17 cellular contexts compared by ENCODE assay signal in genomic region chr4:137226221-137226620, GRCh38.
DNase-seq lines count a peak whose midpoint lies in the region; ATAC-seq and TF ChIP-seq lines count a peak whose summit lies in the region.
"Had no signal": no experiment of that assay in that cellular context is flagged by ENCODE, and none has a peak within 500 bp of the region (broad histone marks: within the 10 kb centered on the region; RNA-seq: fewer than 3 reads in every experiment).

No MANE protein-coding gene starts in this region.

- H3K4me1 ChIP-seq in adipocyte (ENCODE audit: control insufficient read depth, insufficient read depth, low read length) (peaks cover 12% of the 10 kb centered on the region), osteoblast (ENCODE audit: insufficient read depth, low read length) (peaks cover 5% of the 10 kb centered on the region)
- H3K4me1 ChIP-seq: BLaER1 treated with 17β-estradiol and CSF1 and Interleukin-3, amounts not matched to agents 10 nM and 100 nM; Peyer's patch had no signal

- no peaks in the 10 kb centered on the region for H3K79me2 ChIP-seq in osteoblast (ENCODE audit: insufficient read depth, low read length)

- CTCF ChIA-PET in RWPE1 (lab: Yijun Ruan, JAX) = no interaction called here

- peak overlapping the region; percentile 32 for H2AFZ ChIP-seq in osteoblast (ENCODE audit: low read length)

- TF ChIP-seq CTCF in AG10803 (conservative IDR thresholded peaks at IDR 0.05; ENCODE audit: low read length) = no peak
- no peak for TF ChIP-seq CTCF in osteoblast (IDR thresholded peaks at IDR 0.05; ENCODE audit: extremely low read depth, low read depth, low read length)
- no peak for TF ChIP-seq CTCF in RWPE1 (conservative IDR thresholded peaks at IDR 0.05; ENCODE audit: low read depth)

- H3K27ac ChIP-seq in osteoblast (ENCODE audit: low read depth, low read length) (no peak overlapping the region), RWPE1 (no peak overlapping the region)
- H3K27ac ChIP-seq: BLaER1 treated with 17β-estradiol and CSF1 and Interleukin-3, amounts not matched to agents 10 nM and 100 nM; HL-60; Peyer's patch had no signal

- H3K27me3 ChIP-seq in adipocyte (replicated peaks; ENCODE audit: control insufficient read depth, insufficient read depth, low read length) (no peaks in the 10 kb centered on the region), osteoblast (ENCODE audit: insufficient read depth, low read length) (no peaks in the 10 kb centered on the region)
- H3K27me3 ChIP-seq: BLaER1 treated with 17β-estradiol and CSF1 and Interleukin-3, amounts not matched to agents 10 nM and 100 nM; Peyer's patch had no signal

- no peaks in the 10 kb centered on the region for H4K20me1 ChIP-seq in osteoblast (ENCODE audit: insufficient read depth, low read length)
- H4K20me1 ChIP-seq: BLaER1 treated with 17β-estradiol and CSF1 and Interleukin-3, amounts not matched to agents 10 nM and 100 nM had no signal

- DNase-seq in AG10803 (ENCODE audit: low read depth) = peak; percentile 22
- peak; percentile 52 for DNase-seq in adipocyte (ENCODE audit: low read depth)
- DNase-seq in fibroblast of peridontal ligament (ENCODE audit: extremely low read depth) = peak; percentile 64
- DNase-seq in osteoblast (ENCODE audit: insufficient read length, low spot score, missing footprints) = no peak
- no peak for DNase-seq in RWPE1 (ENCODE audit: low spot score)
- no peak for DNase-seq in activated T-cell treated with anti-CD3 and anti-CD28 coated beads, Interleukin-2, amount 50 U/mL, for 72 hours
- no peak for DNase-seq in NCI-H526 (lab: John Stamatoyannopoulos, UW)
- DNase-seq: AML-193; CD4-positive, alpha-beta T cell; NCI-H1694; NCI-H446 treated with DMSO at 0.1 percent for 48 hours; Peyer's patch; SIG-M5 had no signal

- POLR2A ChIA-PET in RWPE1 (lab: Yijun Ruan, JAX; ENCODE audit: low non-redundant PET) = no interaction called here

- H3K36me3 Mint-ChIP-seq in activated T-cell treated with anti-CD3 and anti-CD28 coated beads, Interleukin-2, amount 50 U/mL, for 72 hours (ENCODE audit: insufficient read depth in 2 of 2) = no peaks in the 10 kb centered on the region

- no peak for ATAC-seq in GM21723 (IDR thresholded peaks at IDR 0.05; ENCODE audit: unreplicated experiment)
- no peak for ATAC-seq in activated T-cell treated with anti-CD3 and anti-CD28 coated beads, Interleukin-2, amount 50 U/mL, for 72 hours (replicated peaks in 1 of 2)

- H3K9me3 Mint-ChIP-seq in activated T-cell treated with anti-CD3 and anti-CD28 coated beads, Interleukin-2, amount 50 U/mL, for 72 hours = peaks cover 0 to 2% of the 10 kb centered on the region in 2 donors

- no peaks in the 10 kb centered on the region for H3K4me1 Mint-ChIP-seq in activated T-cell treated with anti-CD3 and anti-CD28 coated beads, Interleukin-2, amount 50 U/mL, for 72 hours (ENCODE audit: low read depth)

- H3K36me3 ChIP-seq in adipocyte (ENCODE audit: control insufficient read depth, insufficient read depth, low read length, severe bottlenecking) (no peaks in the 10 kb centered on the region), osteoblast (ENCODE audit: insufficient read depth, low read length) (no peaks in the 10 kb centered on the region)
- H3K36me3 ChIP-seq: BLaER1 treated with 17β-estradiol and CSF1 and Interleukin-3, amounts not matched to agents 10 nM and 100 nM; Peyer's patch had no signal

- H3K9ac ChIP-seq in adipocyte (ENCODE audit: low read length) = no peak overlapping the region
- H3K9ac ChIP-seq: BLaER1 treated with 17β-estradiol and CSF1 and Interleukin-3, amounts not matched to agents 10 nM and 100 nM; SK-N-SH had no signal

- H3K27me3 Mint-ChIP-seq in activated T-cell treated with anti-CD3 and anti-CD28 coated beads, Interleukin-2, amount 50 U/mL, for 72 hours (ENCODE audit: low read depth) = no peaks in the 10 kb centered on the region
- H3K27me3 Mint-ChIP-seq: CD4-positive, alpha-beta T cell had no signal

- no peak overlapping the region for H3K4me2 ChIP-seq in osteoblast (ENCODE audit: insufficient read depth, low read length)
- H3K4me2 ChIP-seq: BLaER1 treated with 17β-estradiol and CSF1 and Interleukin-3, amounts not matched to agents 10 nM and 100 nM; SK-N-SH had no signal

- H3K4me3 ChIP-seq in AG10803 (ENCODE audit: low read length) (no peak overlapping the region), adipocyte (ENCODE audit: low read length) (peak overlapping the region; percentile 30), osteoblast (ENCODE audit: insufficient read depth, low read length) (no peak overlapping the region)
- H3K4me3 ChIP-seq: BLaER1 treated with 17β-estradiol and CSF1 and Interleukin-3, amounts not matched to agents 10 nM and 100 nM; Peyer's patch had no signal

- H3K9me3 ChIP-seq in adipocyte (ENCODE audit: control insufficient read depth, low read length) (no peaks in the 10 kb centered on the region), osteoblast (ENCODE audit: low read depth, low read length) (no peaks in the 10 kb centered on the region)
- H3K9me3 ChIP-seq: Peyer's patch, SK-N-SH had no signal

- H3K4me3 Mint-ChIP-seq in activated T-cell treated with anti-CD3 and anti-CD28 coated beads, Interleukin-2, amount 50 U/mL, for 72 hours = no peak overlapping the region
- H3K4me3 Mint-ChIP-seq: CD4-positive, alpha-beta T cell had no signal

- H3K27ac Mint-ChIP-seq in activated T-cell treated with anti-CD3 and anti-CD28 coated beads, Interleukin-2, amount 50 U/mL, for 72 hours = no peak overlapping the region
- H3K27ac Mint-ChIP-seq: CD4-positive, alpha-beta T cell had no signal

Comparison
In these comparisons a context has a peak if more than half of its experiments do, and no peak if none do; other contexts are left out.
1. DNase-seq: peak in AG10803 (single experiment), adipocyte (single experiment) and fibroblast of peridontal ligament (single experiment); none in osteoblast (single experiment), RWPE1 (single experiment), activated T-cell treated with anti-CD3 and anti-CD28 coated beads, Interleukin-2, amount 50 U/mL, for 72 hours (0 of 2) and NCI-H526 (0 of 2).